Comparison of ENCODE assay signal across 1 cellular context in the genomic region with DNA sequence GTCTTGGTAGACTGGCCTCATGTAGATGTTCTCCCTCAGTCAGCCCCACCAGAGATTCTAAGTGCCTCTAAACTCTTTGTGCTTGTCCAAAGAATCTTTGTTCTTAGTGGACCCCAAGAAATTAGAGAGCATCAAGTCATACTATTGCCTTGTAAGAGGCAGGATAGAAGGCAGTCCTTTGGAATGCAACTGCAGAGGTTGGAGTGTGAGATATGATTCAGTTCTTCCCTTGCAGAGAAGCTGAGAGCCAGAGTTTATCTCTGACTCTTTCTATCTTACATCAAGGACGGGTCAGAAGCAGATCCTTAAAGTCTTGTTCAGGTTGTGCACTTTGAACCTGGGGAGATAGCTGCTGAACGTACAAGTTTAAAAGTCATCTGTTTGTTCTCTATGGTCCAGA.
TF ChIP-seq lines count a peak whose summit lies in the region.

No MANE protein-coding gene starts in this region.

TF ChIP-seq in IMR-90, 13 proteins besides CTCF, POLR2A, EP300 and RAD21:
- TF ChIP-seq, protein P1, sequence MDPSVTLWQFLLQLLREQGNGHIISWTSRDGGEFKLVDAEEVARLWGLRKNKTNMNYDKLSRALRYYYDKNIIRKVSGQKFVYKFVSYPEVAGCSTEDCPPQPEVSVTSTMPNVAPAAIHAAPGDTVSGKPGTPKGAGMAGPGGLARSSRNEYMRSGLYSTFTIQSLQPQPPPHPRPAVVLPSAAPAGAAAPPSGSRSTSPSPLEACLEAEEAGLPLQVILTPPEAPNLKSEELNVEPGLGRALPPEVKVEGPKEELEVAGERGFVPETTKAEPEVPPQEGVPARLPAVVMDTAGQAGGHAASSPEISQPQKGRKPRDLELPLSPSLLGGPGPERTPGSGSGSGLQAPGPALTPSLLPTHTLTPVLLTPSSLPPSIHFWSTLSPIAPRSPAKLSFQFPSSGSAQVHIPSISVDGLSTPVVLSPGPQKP (IDR thresholded peaks at IDR 0.05; ENCODE audit: borderline replicate concordance, low read depth, low read length) = no peak
- no peak for TF ChIP-seq RCOR1 (IDR thresholded peaks at IDR 0.05; ENCODE audit: insufficient replicate concordance, low read length)
- no peak for TF ChIP-seq CHD1 (IDR thresholded peaks at IDR 0.05; ENCODE audit: low read depth, low read length)
- TF ChIP-seq MAZ (IDR thresholded peaks at IDR 0.05; ENCODE audit: borderline replicate concordance, low read depth, low read length) = no peak
- no peak for TF ChIP-seq FOS (IDR thresholded peaks at IDR 0.05; ENCODE audit: low read depth, low read length)
- no peak for TF ChIP-seq MAFK (IDR thresholded peaks at IDR 0.05; ENCODE audit: low read depth, low read length)
- TF ChIP-seq SMC3 (IDR thresholded peaks at IDR 0.05; ENCODE audit: low read depth, low read length) = no peak
- TF ChIP-seq, protein P2, sequence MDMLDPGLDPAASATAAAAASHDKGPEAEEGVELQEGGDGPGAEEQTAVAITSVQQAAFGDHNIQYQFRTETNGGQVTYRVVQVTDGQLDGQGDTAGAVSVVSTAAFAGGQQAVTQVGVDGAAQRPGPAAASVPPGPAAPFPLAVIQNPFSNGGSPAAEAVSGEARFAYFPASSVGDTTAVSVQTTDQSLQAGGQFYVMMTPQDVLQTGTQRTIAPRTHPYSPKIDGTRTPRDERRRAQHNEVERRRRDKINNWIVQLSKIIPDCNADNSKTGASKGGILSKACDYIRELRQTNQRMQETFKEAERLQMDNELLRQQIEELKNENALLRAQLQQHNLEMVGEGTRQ (IDR thresholded peaks at IDR 0.05; ENCODE audit: low read depth, low read length) = no peak
- no peak for TF ChIP-seq CEBPB (IDR thresholded peaks at IDR 0.05; ENCODE audit: low read depth, low read length)
- no peak for TF ChIP-seq MXI1 (IDR thresholded peaks at IDR 0.05; ENCODE audit: borderline replicate concordance, low read depth, low read length)
- no peak for TF ChIP-seq NFE2L2 (IDR thresholded peaks at IDR 0.05; ENCODE audit: low read depth, low read length)
- no peak for TF ChIP-seq BHLHE40 (IDR thresholded peaks at IDR 0.05; ENCODE audit: low read depth, low read length)
- no peak for TF ChIP-seq RFX5 (IDR thresholded peaks at IDR 0.05; ENCODE audit: low read depth, low read length)
